1 cellular context compared by ENCODE assay signal in genomic region chr14:77184396-77185092, GRCh38.
TF ChIP-seq lines count a peak whose summit lies in the region.

No MANE protein-coding gene starts in this region.

TF ChIP-seq in HepG2, 621 proteins besides CTCF, POLR2A, EP300 and RAD21 (continues in another document):
- TF ChIP-seq PAF1 (CRISPR knock-in tag; IDR thresholded peaks at IDR 0.05) (no peak), SNAI1 (CRISPR knock-in tag; IDR thresholded peaks at IDR 0.05; ENCODE audit: borderline replicate concordance) (no peak), HNRNPH1 (optimal IDR thresholded peaks at IDR 0.05; ENCODE audit: low read depth, low read length) (no peak), HNF4A (CRISPR knock-in tag; IDR thresholded peaks at IDR 0.05) (peak; percentile 32; the same call in 1 of the 2 replicates), HOMEZ (CRISPR knock-in tag; IDR thresholded peaks at IDR 0.05; ENCODE audit: low read depth) (0 out of 2 replicates have a peak, but pooled peaks have one; percentile 17), DNMT1 (CRISPR knock-in tag; IDR thresholded peaks at IDR 0.05) (no peak), HOXA3 (CRISPR knock-in tag; IDR thresholded peaks at IDR 0.05) (peak; percentile 33; the same call in 1 of the 2 replicates), ZNF605 (CRISPR knock-in tag; IDR thresholded peaks at IDR 0.05) (peak; percentile 26; the same call in 1 of the 2 replicates), RXRB (CRISPR knock-in tag; IDR thresholded peaks at IDR 0.05; ENCODE audit: borderline replicate concordance) (peak; percentile 79), POGK (CRISPR knock-in tag; conservative IDR thresholded peaks at IDR 0.05) (0 out of 2 replicates have a peak, but pooled peaks have one; percentile 19), PITX1 (CRISPR knock-in tag; IDR thresholded peaks at IDR 0.05) (peak; percentile 59; the same call in 1 of the 2 replicates), ELF3 (CRISPR knock-in tag; IDR thresholded peaks at IDR 0.05) (peak; percentile 40; the same call in 1 of the 2 replicates), ZNF501 (CRISPR knock-in tag; IDR thresholded peaks at IDR 0.05) (peak; percentile 45; the same call in 1 of the 2 replicates), FOXA1 (IDR thresholded peaks at IDR 0.05) (no peak), FOXA1 (CRISPR knock-in tag; IDR thresholded peaks at IDR 0.05) (peak; percentile 51), PATZ1 (CRISPR knock-in tag; IDR thresholded peaks at IDR 0.05) (0 out of 2 replicates have a peak, but pooled peaks have one; percentile 30), ZNF883 (CRISPR knock-in tag; IDR thresholded peaks at IDR 0.05; ENCODE audit: not compliant biosample characterization) (peak; percentile 30), ZNF430 (CRISPR knock-in tag; IDR thresholded peaks at IDR 0.05) (0 out of 2 replicates have a peak, but pooled peaks have one; percentile 36), ZFP37 (CRISPR knock-in tag; IDR thresholded peaks at IDR 0.05; ENCODE audit: borderline replicate concordance) (no peak), HHEX (CRISPR knock-in tag; IDR thresholded peaks at IDR 0.05) (no peak), HDAC2 (CRISPR knock-in tag; IDR thresholded peaks at IDR 0.05) (0 out of 2 replicates have a peak, but pooled peaks have one; percentile 34), MYNN (CRISPR knock-in tag; IDR thresholded peaks at IDR 0.05; ENCODE audit: low read depth) (no peak), MXI1 (IDR thresholded peaks at IDR 0.05; ENCODE audit: borderline replicate concordance, low read depth, low read length) (0 out of 3 replicates have a peak, but pooled peaks have one; percentile 14), MIXL1 (CRISPR knock-in tag; IDR thresholded peaks at IDR 0.05) (peak; percentile 52; the same call in 1 of the 2 replicates)
- TF ChIP-seq, protein P1, sequence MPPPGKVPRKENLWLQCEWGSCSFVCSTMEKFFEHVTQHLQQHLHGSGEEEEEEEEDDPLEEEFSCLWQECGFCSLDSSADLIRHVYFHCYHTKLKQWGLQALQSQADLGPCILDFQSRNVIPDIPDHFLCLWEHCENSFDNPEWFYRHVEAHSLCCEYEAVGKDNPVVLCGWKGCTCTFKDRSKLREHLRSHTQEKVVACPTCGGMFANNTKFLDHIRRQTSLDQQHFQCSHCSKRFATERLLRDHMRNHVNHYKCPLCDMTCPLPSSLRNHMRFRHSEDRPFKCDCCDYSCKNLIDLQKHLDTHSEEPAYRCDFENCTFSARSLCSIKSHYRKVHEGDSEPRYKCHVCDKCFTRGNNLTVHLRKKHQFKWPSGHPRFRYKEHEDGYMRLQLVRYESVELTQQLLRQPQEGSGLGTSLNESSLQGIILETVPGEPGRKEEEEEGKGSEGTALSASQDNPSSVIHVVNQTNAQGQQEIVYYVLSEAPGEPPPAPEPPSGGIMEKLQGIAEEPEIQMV (CRISPR knock-in tag; IDR thresholded peaks at IDR 0.05; ENCODE audit: low read depth): 0 out of 2 replicates have a peak, but pooled peaks have one; percentile 54
- TF ChIP-seq, protein P2, sequence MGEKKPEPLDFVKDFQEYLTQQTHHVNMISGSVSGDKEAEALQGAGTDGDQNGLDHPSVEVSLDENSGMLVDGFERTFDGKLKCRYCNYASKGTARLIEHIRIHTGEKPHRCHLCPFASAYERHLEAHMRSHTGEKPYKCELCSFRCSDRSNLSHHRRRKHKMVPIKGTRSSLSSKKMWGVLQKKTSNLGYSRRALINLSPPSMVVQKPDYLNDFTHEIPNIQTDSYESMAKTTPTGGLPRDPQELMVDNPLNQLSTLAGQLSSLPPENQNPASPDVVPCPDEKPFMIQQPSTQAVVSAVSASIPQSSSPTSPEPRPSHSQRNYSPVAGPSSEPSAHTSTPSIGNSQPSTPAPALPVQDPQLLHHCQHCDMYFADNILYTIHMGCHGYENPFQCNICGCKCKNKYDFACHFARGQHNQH (CRISPR knock-in tag; IDR thresholded peaks at IDR 0.05): 0 out of 2 replicates have a peak, but pooled peaks have one; percentile 30
- TF ChIP-seq, protein P3, sequence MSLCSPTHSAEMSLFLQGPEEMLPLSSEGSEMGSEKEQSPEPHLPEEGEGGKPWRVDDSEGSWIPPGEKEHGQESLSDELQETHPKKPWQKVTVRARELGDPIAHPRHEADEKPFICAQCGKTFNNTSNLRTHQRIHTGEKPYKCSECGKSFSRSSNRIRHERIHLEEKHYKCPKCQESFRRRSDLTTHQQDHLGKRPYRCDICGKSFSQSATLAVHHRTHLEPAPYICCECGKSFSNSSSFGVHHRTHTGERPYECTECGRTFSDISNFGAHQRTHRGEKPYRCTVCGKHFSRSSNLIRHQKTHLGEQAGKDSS (CRISPR knock-in tag; IDR thresholded peaks at IDR 0.05; ENCODE audit: borderline replicate concordance, low read depth): peak; percentile 99
- TF ChIP-seq, protein P4, sequence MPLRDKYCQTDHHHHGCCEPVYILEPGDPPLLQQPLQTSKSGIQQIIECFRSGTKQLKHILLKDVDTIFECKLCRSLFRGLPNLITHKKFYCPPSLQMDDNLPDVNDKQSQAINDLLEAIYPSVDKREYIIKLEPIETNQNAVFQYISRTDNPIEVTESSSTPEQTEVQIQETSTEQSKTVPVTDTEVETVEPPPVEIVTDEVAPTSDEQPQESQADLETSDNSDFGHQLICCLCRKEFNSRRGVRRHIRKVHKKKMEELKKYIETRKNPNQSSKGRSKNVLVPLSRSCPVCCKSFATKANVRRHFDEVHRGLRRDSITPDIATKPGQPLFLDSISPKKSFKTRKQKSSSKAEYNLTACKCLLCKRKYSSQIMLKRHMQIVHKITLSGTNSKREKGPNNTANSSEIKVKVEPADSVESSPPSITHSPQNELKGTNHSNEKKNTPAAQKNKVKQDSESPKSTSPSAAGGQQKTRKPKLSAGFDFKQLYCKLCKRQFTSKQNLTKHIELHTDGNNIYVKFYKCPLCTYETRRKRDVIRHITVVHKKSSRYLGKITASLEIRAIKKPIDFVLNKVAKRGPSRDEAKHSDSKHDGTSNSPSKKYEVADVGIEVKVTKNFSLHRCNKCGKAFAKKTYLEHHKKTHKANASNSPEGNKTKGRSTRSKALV (CRISPR knock-in tag; IDR thresholded peaks at IDR 0.05): 0 out of 2 replicates have a peak, but pooled peaks have one; percentile 30
- TF ChIP-seq, protein P5, sequence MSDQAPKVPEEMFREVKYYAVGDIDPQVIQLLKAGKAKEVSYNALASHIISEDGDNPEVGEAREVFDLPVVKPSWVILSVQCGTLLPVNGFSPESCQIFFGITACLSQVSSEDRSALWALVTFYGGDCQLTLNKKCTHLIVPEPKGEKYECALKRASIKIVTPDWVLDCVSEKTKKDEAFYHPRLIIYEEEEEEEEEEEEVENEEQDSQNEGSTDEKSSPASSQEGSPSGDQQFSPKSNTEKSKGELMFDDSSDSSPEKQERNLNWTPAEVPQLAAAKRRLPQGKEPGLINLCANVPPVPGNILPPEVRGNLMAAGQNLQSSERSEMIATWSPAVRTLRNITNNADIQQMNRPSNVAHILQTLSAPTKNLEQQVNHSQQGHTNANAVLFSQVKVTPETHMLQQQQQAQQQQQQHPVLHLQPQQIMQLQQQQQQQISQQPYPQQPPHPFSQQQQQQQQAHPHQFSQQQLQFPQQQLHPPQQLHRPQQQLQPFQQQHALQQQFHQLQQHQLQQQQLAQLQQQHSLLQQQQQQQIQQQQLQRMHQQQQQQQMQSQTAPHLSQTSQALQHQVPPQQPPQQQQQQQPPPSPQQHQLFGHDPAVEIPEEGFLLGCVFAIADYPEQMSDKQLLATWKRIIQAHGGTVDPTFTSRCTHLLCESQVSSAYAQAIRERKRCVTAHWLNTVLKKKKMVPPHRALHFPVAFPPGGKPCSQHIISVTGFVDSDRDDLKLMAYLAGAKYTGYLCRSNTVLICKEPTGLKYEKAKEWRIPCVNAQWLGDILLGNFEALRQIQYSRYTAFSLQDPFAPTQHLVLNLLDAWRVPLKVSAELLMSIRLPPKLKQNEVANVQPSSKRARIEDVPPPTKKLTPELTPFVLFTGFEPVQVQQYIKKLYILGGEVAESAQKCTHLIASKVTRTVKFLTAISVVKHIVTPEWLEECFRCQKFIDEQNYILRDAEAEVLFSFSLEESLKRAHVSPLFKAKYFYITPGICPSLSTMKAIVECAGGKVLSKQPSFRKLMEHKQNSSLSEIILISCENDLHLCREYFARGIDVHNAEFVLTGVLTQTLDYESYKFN (CRISPR knock-in tag; conservative IDR thresholded peaks at IDR 0.05): peak; percentile 57
- TF ChIP-seq, protein P6, sequence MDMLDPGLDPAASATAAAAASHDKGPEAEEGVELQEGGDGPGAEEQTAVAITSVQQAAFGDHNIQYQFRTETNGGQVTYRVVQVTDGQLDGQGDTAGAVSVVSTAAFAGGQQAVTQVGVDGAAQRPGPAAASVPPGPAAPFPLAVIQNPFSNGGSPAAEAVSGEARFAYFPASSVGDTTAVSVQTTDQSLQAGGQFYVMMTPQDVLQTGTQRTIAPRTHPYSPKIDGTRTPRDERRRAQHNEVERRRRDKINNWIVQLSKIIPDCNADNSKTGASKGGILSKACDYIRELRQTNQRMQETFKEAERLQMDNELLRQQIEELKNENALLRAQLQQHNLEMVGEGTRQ (IDR thresholded peaks at IDR 0.05; ENCODE audit: low read depth, low read length): no peak
- TF ChIP-seq, protein P6 (CRISPR knock-in tag; IDR thresholded peaks at IDR 0.05; ENCODE audit: borderline replicate concordance): peak; percentile 45; the same call in 1 of the 2 replicates
- TF ChIP-seq, protein P7, sequence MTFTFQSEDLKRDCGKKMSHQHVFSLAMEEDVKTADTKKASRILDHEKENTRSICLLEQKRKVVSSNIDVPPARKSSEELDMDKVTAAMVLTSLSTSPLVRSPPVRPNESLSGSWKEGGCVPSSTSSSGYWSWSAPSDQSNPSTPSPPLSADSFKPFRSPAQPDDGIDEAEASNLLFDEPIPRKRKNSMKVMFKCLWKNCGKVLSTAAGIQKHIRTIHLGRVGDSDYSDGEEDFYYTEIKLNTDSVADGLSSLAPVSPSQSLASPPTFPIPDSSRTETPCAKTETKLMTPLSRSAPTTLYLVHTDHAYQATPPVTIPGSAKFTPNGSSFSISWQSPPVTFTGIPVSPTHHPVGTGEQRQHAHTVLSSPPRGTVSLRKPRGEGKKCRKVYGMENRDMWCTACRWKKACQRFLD (CRISPR knock-in tag; IDR thresholded peaks at IDR 0.05; ENCODE audit: borderline replicate concordance): no peak
